Comparison of ENCODE assay signal across 1 cellular context in the genomic region with DNA sequence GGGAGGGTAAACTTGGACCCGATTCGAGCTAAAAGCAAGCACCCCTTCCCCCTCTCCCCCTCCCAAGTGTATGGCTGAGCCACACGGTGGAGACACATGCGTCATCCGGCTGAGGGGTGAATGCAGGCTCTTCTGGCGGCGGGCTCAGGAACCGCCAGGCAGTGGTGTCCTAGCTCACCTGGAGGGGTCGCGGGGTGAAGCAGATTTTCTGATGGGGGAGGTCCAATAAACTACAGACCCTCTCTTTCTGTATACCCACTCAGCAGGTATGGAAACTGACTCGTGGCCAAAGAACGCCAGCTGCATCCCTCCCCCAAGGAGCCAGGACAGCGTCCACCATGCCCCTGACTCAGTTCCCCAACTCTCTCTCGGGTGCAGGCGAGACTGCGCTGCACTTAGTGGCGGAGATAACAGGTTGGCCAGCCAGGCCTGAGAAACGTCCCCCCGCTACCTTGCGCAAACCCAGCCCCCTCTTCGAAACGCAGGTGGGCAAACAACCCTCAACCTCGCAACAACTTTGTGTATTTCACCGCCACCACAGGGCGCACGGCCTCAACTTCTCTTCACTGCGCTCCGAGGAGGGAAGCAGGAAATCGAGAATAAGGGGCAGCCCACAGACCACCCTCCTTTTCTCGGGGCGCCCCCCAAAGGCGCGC.
TF ChIP-seq lines count a peak whose summit lies in the region.

No MANE protein-coding gene starts in this region.

TF ChIP-seq in HCT116, 20 proteins besides CTCF, POLR2A, EP300 and RAD21 (continued from another document):
- TF ChIP-seq, protein P1, sequence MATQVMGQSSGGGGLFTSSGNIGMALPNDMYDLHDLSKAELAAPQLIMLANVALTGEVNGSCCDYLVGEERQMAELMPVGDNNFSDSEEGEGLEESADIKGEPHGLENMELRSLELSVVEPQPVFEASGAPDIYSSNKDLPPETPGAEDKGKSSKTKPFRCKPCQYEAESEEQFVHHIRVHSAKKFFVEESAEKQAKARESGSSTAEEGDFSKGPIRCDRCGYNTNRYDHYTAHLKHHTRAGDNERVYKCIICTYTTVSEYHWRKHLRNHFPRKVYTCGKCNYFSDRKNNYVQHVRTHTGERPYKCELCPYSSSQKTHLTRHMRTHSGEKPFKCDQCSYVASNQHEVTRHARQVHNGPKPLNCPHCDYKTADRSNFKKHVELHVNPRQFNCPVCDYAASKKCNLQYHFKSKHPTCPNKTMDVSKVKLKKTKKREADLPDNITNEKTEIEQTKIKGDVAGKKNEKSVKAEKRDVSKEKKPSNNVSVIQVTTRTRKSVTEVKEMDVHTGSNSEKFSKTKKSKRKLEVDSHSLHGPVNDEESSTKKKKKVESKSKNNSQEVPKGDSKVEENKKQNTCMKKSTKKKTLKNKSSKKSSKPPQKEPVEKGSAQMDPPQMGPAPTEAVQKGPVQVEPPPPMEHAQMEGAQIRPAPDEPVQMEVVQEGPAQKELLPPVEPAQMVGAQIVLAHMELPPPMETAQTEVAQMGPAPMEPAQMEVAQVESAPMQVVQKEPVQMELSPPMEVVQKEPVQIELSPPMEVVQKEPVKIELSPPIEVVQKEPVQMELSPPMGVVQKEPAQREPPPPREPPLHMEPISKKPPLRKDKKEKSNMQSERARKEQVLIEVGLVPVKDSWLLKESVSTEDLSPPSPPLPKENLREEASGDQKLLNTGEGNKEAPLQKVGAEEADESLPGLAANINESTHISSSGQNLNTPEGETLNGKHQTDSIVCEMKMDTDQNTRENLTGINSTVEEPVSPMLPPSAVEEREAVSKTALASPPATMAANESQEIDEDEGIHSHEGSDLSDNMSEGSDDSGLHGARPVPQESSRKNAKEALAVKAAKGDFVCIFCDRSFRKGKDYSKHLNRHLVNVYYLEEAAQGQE (IDR thresholded peaks at IDR 0.05; ENCODE audit: low read depth) = no peak
- TF ChIP-seq SP1 (IDR thresholded peaks at IDR 0.05; ENCODE audit: low read depth) (0 out of 2 replicates have a peak, but pooled peaks have one; percentile 5), ELF1 (IDR thresholded peaks at IDR 0.05; ENCODE audit: borderline replicate concordance, low read depth) (no peak), ZFX (IDR thresholded peaks at IDR 0.05) (no peak), JUND (IDR thresholded peaks at IDR 0.05) (peak; percentile 36; the same call in 1 of the 2 replicates), EZH2 (IDR thresholded peaks at IDR 0.05) (no peak), CEBPB (IDR thresholded peaks at IDR 0.05; ENCODE audit: low read depth) (no peak), SIN3A (IDR thresholded peaks at IDR 0.05; ENCODE audit: low read depth) (no peak), EZH2phosphoT487 (IDR thresholded peaks at IDR 0.05; ENCODE audit: borderline replicate concordance) (no peak), CBX3 (IDR thresholded peaks at IDR 0.05; ENCODE audit: low read depth) (0 out of 2 replicates have a peak, but pooled peaks have one; percentile 46), FOSL1 (IDR thresholded peaks at IDR 0.05; ENCODE audit: low read depth) (no peak), SRF (IDR thresholded peaks at IDR 0.05; ENCODE audit: low read depth) (no peak), YY1 (IDR thresholded peaks at IDR 0.05; ENCODE audit: extremely low read depth, insufficient replicate concordance, low read depth, low read length) (no peak)
- TF ChIP-seq, protein P2, sequence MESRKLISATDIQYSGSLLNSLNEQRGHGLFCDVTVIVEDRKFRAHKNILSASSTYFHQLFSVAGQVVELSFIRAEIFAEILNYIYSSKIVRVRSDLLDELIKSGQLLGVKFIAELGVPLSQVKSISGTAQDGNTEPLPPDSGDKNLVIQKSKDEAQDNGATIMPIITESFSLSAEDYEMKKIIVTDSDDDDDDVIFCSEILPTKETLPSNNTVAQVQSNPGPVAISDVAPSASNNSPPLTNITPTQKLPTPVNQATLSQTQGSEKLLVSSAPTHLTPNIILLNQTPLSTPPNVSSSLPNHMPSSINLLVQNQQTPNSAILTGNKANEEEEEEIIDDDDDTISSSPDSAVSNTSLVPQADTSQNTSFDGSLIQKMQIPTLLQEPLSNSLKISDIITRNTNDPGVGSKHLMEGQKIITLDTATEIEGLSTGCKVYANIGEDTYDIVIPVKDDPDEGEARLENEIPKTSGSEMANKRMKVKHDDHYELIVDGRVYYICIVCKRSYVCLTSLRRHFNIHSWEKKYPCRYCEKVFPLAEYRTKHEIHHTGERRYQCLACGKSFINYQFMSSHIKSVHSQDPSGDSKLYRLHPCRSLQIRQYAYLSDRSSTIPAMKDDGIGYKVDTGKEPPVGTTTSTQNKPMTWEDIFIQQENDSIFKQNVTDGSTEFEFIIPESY (IDR thresholded peaks at IDR 0.05; ENCODE audit: extremely low read depth, insufficient replicate concordance, low read length) = no peak
- TF ChIP-seq, protein P3, sequence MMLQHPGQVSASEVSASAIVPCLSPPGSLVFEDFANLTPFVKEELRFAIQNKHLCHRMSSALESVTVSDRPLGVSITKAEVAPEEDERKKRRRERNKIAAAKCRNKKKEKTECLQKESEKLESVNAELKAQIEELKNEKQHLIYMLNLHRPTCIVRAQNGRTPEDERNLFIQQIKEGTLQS (IDR thresholded peaks at IDR 0.05) = no peak
